In the genomic region with DNA sequence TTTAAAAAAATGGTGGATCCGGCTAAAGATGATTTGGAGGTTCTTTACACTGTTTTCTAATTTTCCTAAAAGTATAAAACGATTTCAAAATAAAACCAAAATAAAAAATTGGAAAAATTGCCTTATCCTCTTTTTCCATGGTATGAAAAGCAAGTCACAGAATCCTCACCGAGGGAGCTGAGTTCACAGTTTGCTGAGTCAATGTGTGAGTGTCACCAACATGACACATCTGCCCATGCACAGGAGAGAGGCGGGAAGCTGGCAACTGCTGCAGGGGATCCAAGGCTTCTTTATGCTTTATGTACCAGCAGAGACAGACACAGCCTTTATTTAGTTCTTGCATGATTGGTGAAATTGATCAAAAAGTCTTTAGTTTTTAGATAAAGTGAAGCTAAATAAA, we compare ENCODE assay signal across 17 cellular contexts.
DNase-seq lines count a peak whose midpoint lies in the region; TF ChIP-seq lines count a peak whose summit lies in the region.
"Had no signal": no experiment of that assay in that cellular context is flagged by ENCODE, and none has a peak within 500 bp of the region (broad histone marks: within the 10 kb centered on the region; RNA-seq: fewer than 3 reads in every experiment).

No MANE protein-coding gene starts in this region.

- H3K27ac Mint-ChIP-seq in immature natural killer cell: no peak overlapping the region
- H3K27ac Mint-ChIP-seq: IgD-negative memory B cell had no signal

- H3K18ac ChIP-seq in mesendoderm (ENCODE audit: low read length): no peak overlapping the region

- H2BK5ac ChIP-seq in mesendoderm (ENCODE audit: low read length): no peak overlapping the region

- no peak for TF ChIP-seq CTCF in brain microvascular endothelial cell (IDR thresholded peaks at IDR 0.05; ENCODE audit: low read depth, low read length, missing control alignments)

- DNase-seq in H4 (ENCODE audit: low spot score) (peak; percentile 9), RKO (ENCODE audit: low spot score) (peak; percentile 57), brain microvascular endothelial cell (peak; percentile 42), mesendoderm (peak; percentile 30), retina (no peak), immature natural killer cell (no peak), NCI-H2196 treated with DMSO at 0.1 percent for 48 hours (lab: John Stamatoyannopoulos, UW; ENCODE audit: unreplicated experiment) (no peak)
- DNase-seq: DMS 273 treated with DMSO at 0.1 percent for 48 hours, H7, MV-4-11, NCI-H1417, NCI-H187 treated with DMSO at 0.1 percent for 48 hours, NCI-H510A, NCI-H774 had no signal

- H2BK120ac ChIP-seq in mesendoderm (ENCODE audit: low read depth, low read length): no peak overlapping the region

- no peak overlapping the region for H2AK5ac ChIP-seq in mesendoderm (ENCODE audit: low read length)

- no peaks in the 10 kb centered on the region for H3K79me2 ChIP-seq in mesendoderm (ENCODE audit: control insufficient read depth, insufficient read depth, low read length)

- no peaks in the 10 kb centered on the region for H3K36me3 Mint-ChIP-seq in immature natural killer cell
- H3K36me3 Mint-ChIP-seq: IgD-negative memory B cell had no signal

- no peaks in the 10 kb centered on the region for H3K4me1 Mint-ChIP-seq in immature natural killer cell

- in situ Hi-C loops in brain microvascular endothelial cell (cut with HindIII; ENCODE audit: low pct_ligation_motif_present, low sequenced_read_pairs): no loop called here

- no peaks in the 10 kb centered on the region for H3K4me1 ChIP-seq in mesendoderm (ENCODE audit: control insufficient read depth, low read depth, low read length)

- H3K4me3 Mint-ChIP-seq in immature natural killer cell: no peak overlapping the region
- H3K4me3 Mint-ChIP-seq: IgD-negative memory B cell had no signal

- H2BK15ac ChIP-seq in mesendoderm (replicated peaks; ENCODE audit: low read depth): no peak overlapping the region

- no peak overlapping the region for H3K4ac ChIP-seq in mesendoderm (ENCODE audit: low read depth, low read length)

- no peak overlapping the region for H4K5ac ChIP-seq in mesendoderm (ENCODE audit: low read length)

- no CpG with 5 or more reads among the region's 4 CpGs for WGBS in mesendoderm (ENCODE audit: extremely low coverage, insufficient coverage, low lambda C conversion rate)

- no peaks in the 10 kb centered on the region for H3K79me1 ChIP-seq in mesendoderm (ENCODE audit: low read length)

- H3K4me3 ChIP-seq in brain microvascular endothelial cell (ENCODE audit: low read depth, low read length) (no peak overlapping the region), mesendoderm (ENCODE audit: low read length) (no peak overlapping the region)
- H3K4me3 ChIP-seq: SK-N-MC had no signal

- H3K9ac ChIP-seq in mesendoderm (ENCODE audit: low read length): no peak overlapping the region

- H3K27ac ChIP-seq in brain microvascular endothelial cell (peak overlapping the region; percentile 11), mesendoderm (ENCODE audit: low read depth, low read length) (no peak overlapping the region)
- H3K27ac ChIP-seq: C4-2B, SK-N-MC had no signal

- peaks cover 0 to 3% (median 2%) of the 10 kb centered on the region in 6 donors for H3K9me3 Mint-ChIP-seq in immature natural killer cell

- H3K4me2 ChIP-seq in mesendoderm (ENCODE audit: low read length): no peak overlapping the region

- H3K36me3 ChIP-seq in brain microvascular endothelial cell (replicated peaks) (no peaks in the 10 kb centered on the region), mesendoderm (ENCODE audit: control insufficient read depth, insufficient read depth, low read length) (no peaks in the 10 kb centered on the region)

- no peak overlapping the region for H3K23ac ChIP-seq in mesendoderm (ENCODE audit: low read length)

- H4K8ac ChIP-seq in mesendoderm (ENCODE audit: low read depth, low read length): no peak overlapping the region

- no peaks in the 10 kb centered on the region for H3K27me3 ChIP-seq in brain microvascular endothelial cell (replicated peaks)
- H3K27me3 ChIP-seq in mesendoderm (ENCODE audit: insufficient read depth, low read length, poor library complexity): no peaks in the 10 kb centered on the region

- no peak overlapping the region for H3K56ac ChIP-seq in mesendoderm (ENCODE audit: low read length)

- H3K27me3 Mint-ChIP-seq in immature natural killer cell (ENCODE audit: low read depth in 3 of 3): peaks cover 0 to 4% (median 0%) of the 10 kb centered on the region in 3 donors
- H3K27me3 Mint-ChIP-seq: IgD-negative memory B cell had no signal

Comparison
In these comparisons a context has a peak if more than half of its experiments do, and no peak if none do; other contexts are left out.
1. DNase-seq: peak in H4 (single experiment), RKO (single experiment), brain microvascular endothelial cell (single experiment) and mesendoderm (single experiment); none in retina (single experiment), immature natural killer cell (0 of 3) and NCI-H2196 treated with DMSO at 0.1 percent for 48 hours (single experiment).